ENCODE assay signal across 16 cellular contexts in genomic region chr13:111929036-111929616, GRCh38.
DNase-seq lines count a peak whose midpoint lies in the region; ATAC-seq and TF ChIP-seq lines count a peak whose summit lies in the region.
"Had no signal": no experiment of that assay in that cellular context is flagged by ENCODE, and none has a peak within 500 bp of the region (broad histone marks: within the 10 kb centered on the region; RNA-seq: fewer than 3 reads in every experiment).

No MANE protein-coding gene starts in this region.

- ATAC-seq in GM23338 (peak; percentile 52), HG02970 (IDR thresholded peaks at IDR 0.05; ENCODE audit: low FRiP score, unreplicated experiment) (no peak), SK-N-SH treated with all-trans-retinoic acid at 6 μM for 48 hours (no peak)
- ATAC-seq: K562 had no signal

- H4K20me1 ChIP-seq in GM23338 (replicated peaks; ENCODE audit: insufficient read depth), result no peaks in the 10 kb centered on the region

- no peak overlapping the region for H3K27ac ChIP-seq in GM23338 (ENCODE audit: low read depth)
- H3K27ac ChIP-seq in endodermal cell (ENCODE audit: low read depth, low read length), result no peak overlapping the region
- no peak overlapping the region for H3K27ac ChIP-seq in spleen
- H3K27ac ChIP-seq: RWPE1, SJCRH30 had no signal

- no peaks in the 10 kb centered on the region for H3K36me3 Mint-ChIP-seq in GM23338 (ENCODE audit: low read depth)
- no peaks in the 10 kb centered on the region for H3K36me3 Mint-ChIP-seq in endodermal cell (ENCODE audit: low read depth)
- H3K36me3 Mint-ChIP-seq: CD4-positive, CD25-positive, alpha-beta regulatory T cell had no signal

- H3K4me1 ChIP-seq in GM23338 (ENCODE audit: insufficient read depth) (no peaks in the 10 kb centered on the region; the same call in 1 of the 2 replicates), endodermal cell (ENCODE audit: control insufficient read depth, insufficient read depth, low read length) (no peaks in the 10 kb centered on the region), spleen (no peaks in the 10 kb centered on the region)
- H3K4me1 ChIP-seq: Caco-2, HAP-1, SJCRH30 had no signal

- TF ChIP-seq CTCF in GM23338 (conservative IDR thresholded peaks at IDR 0.05; ENCODE audit: low read depth in 2 of 2) (no peak), endodermal cell (conservative IDR thresholded peaks at IDR 0.05) (peak; percentile 39), spleen (IDR thresholded peaks at IDR 0.05 in 8 of 11, conservative IDR thresholded peaks at IDR 0.05 in 3 of 11) (no peak)

- H3K9me3 Mint-ChIP-seq in GM23338 (peaks cover 14% of the 10 kb centered on the region), endodermal cell (peaks cover 8% of the 10 kb centered on the region)

- H3K79me2 ChIP-seq in GM23338 (replicated peaks; ENCODE audit: insufficient read depth), result no peaks in the 10 kb centered on the region

- H3K27ac Mint-ChIP-seq in GM23338, result no peak overlapping the region
- no peak overlapping the region for H3K27ac Mint-ChIP-seq in endodermal cell
- H3K27ac Mint-ChIP-seq: CD4-positive, CD25-positive, alpha-beta regulatory T cell had no signal

- H3F3A ChIP-seq in GM23338 (replicated peaks; ENCODE audit: low read depth), result no peaks in the 10 kb centered on the region

- no peak for TF ChIP-seq POLR2A in spleen (IDR thresholded peaks at IDR 0.05)

- 83 to 84% methylated on average over 6 to 8 of the region's 8 CpGs for WGBS in endodermal cell (ENCODE audit: insufficient coverage in 1 of 2, insufficient read length in 1 of 2), 2 experiments
- WGBS in spleen, 5 donors, result 80 to 89% (median 86%) methylated on average over 6 to 8 of the region's 8 CpGs

- H3K36me3 ChIP-seq in GM23338 (ENCODE audit: insufficient read depth) (no peaks in the 10 kb centered on the region), endodermal cell (ENCODE audit: control insufficient read depth, insufficient read depth, low read length) (no peaks in the 10 kb centered on the region), spleen (no peaks in the 10 kb centered on the region)
- H3K36me3 ChIP-seq: HAP-1, SJCRH30 had no signal

- no peaks in the 10 kb centered on the region for H3K9me3 ChIP-seq in endodermal cell (ENCODE audit: control insufficient read depth, low read length)
- H3K9me3 ChIP-seq in spleen, result peaks cover 0 to 35% (median 16%) of the 10 kb centered on the region in 8 donors
- H3K9me3 ChIP-seq: HAP-1, SJCRH30 had no signal

- H3K9me2 ChIP-seq in GM23338 (ENCODE audit: insufficient read depth), result no peaks in the 10 kb centered on the region

- H3K27me3 ChIP-seq in GM23338 (ENCODE audit: insufficient read depth), result no peaks in the 10 kb centered on the region
- no peaks in the 10 kb centered on the region for H3K27me3 ChIP-seq in endodermal cell (ENCODE audit: control insufficient read depth, insufficient read depth, low read length, poor library complexity, severe bottlenecking)
- peaks cover 0 to 8% (median 0%) of the 10 kb centered on the region in 7 donors for H3K27me3 ChIP-seq in spleen (replicated peaks in 1 of 7)

- H3K9ac ChIP-seq in endodermal cell (ENCODE audit: extremely low read depth, low read length, poor library complexity, severe bottlenecking), result no peak overlapping the region

- intact Hi-C loops in spleen (cut with DNase I; ENCODE audit: low total_unique reads), result no loop called here

- H3K4me2 ChIP-seq in GM23338, result no peak overlapping the region

- no peak overlapping the region for H2AFZ ChIP-seq in GM23338

- no peak overlapping the region for H3K4me3 Mint-ChIP-seq in GM23338
- H3K4me3 Mint-ChIP-seq in endodermal cell, result no peak overlapping the region
- H3K4me3 Mint-ChIP-seq: CD4-positive, CD25-positive, alpha-beta regulatory T cell had no signal

- H3K4me1 Mint-ChIP-seq in GM23338, result peaks cover 9% of the 10 kb centered on the region
- H3K4me1 Mint-ChIP-seq in endodermal cell, result no peaks in the 10 kb centered on the region
- H3K4me1 Mint-ChIP-seq: CD4-positive, CD25-positive, alpha-beta regulatory T cell had no signal

- DNase-seq in DMS153 (lab: John Stamatoyannopoulos, UW) (peak; percentile 60), GM23338 (ENCODE audit: low spot score) (no peak), endodermal cell (peak; percentile 43), spleen (peak; percentile 48), NCI-H510A treated with DMSO at 0.1 percent for 48 hours (lab: John Stamatoyannopoulos, UW) (no peak)
- DNase-seq: CD4-positive, CD25-positive, alpha-beta regulatory T cell; NCI-H1436; NCI-H2029; NCI-H526 treated with DMSO at 0.1 percent for 48 hours; SJCRH30 had no signal

- H3K27me3 Mint-ChIP-seq in GM23338 (ENCODE audit: insufficient read depth, low read depth, poor library complexity) (peaks cover 6% of the 10 kb centered on the region), endodermal cell (ENCODE audit: insufficient read depth) (peaks cover 6% of the 10 kb centered on the region)

- H3K4me3 ChIP-seq in GM23338, result no peak overlapping the region
- no peak overlapping the region for H3K4me3 ChIP-seq in endodermal cell (ENCODE audit: low read length)
- no peak overlapping the region for H3K4me3 ChIP-seq in spleen
- H3K4me3 ChIP-seq: HAP-1, K562, SJCRH30 had no signal

TF ChIP-seq in SK-N-SH treated with all-trans-retinoic acid at 6 μM for 48 hours, 23 proteins besides CTCF, POLR2A, EP300 and RAD21:
- TF ChIP-seq TCF4 (CRISPR knock-in tag; IDR thresholded peaks at IDR 0.05; ENCODE audit: borderline replicate concordance) (no peak), ISL1 (CRISPR knock-in tag; IDR thresholded peaks at IDR 0.05) (no peak), ZNF8 (CRISPR knock-in tag; IDR thresholded peaks at IDR 0.05) (no peak)

Comparison
In these comparisons a context has a peak if more than half of its experiments do, and no peak if none do; other contexts are left out.
1. DNase-seq: peak in DMS153 (single experiment), endodermal cell (single experiment) and spleen (single experiment); none in GM23338 (single experiment) and NCI-H510A treated with DMSO at 0.1 percent for 48 hours (single experiment).